ENCODE assay signal across 24 cellular contexts in genomic region chr20:19222520-19223040, GRCh38. TPM values are rescaled to one million over a fixed set of nuclear protein-coding genes. Genes with fewer than 3 reads are reported as not detected.
"Had no signal": no experiment of that assay in that cellular context is flagged by ENCODE, and none has a peak within 500 bp of the region (broad histone marks: within the 10 kb centered on the region; RNA-seq: fewer than 3 reads in every experiment).

No MANE protein-coding gene starts in this region.

- H3K36me3 ChIP-seq: esophagus muscularis mucosa, gastroesophageal sphincter, heart left ventricle, left lung, lower lobe of right lung had no signal

- H3K4me2 ChIP-seq: hepatocyte had no signal

- H3K4me3 ChIP-seq: coronary artery, dorsolateral prefrontal cortex, esophagus muscularis mucosa, gastroesophageal sphincter, heart left ventricle, hepatocyte, left lung, lower lobe of right lung, mucosa of descending colon had no signal

- DNase-seq: dermis blood vessel endothelial cell; dorsolateral prefrontal cortex; effector CD4-positive, alpha-beta T cell; effector memory CD4-positive, alpha-beta T cell; foreskin keratinocyte; heart left ventricle; hypothalamus; immature natural killer cell; islet precursor cell; kidney; kidney glomerular epithelial cell; left cardiac atrium; left lung; left ventricle myocardium superior; lower lobe of right lung; mesenchymal stem cell; mucosa of descending colon; naive B cell had no signal

- H3K27me3 ChIP-seq: esophagus muscularis mucosa, gastroesophageal sphincter, hepatocyte, left lung had no signal

- H3K27ac ChIP-seq: coronary artery, dorsolateral prefrontal cortex, esophagus muscularis mucosa, foreskin keratinocyte, gastroesophageal sphincter, heart left ventricle, hepatocyte, left lung, lower lobe of right lung had no signal

- H3K4me1 ChIP-seq: esophagus muscularis mucosa, foreskin keratinocyte, gastroesophageal sphincter, left lung, lower lobe of right lung had no signal

- H3K9me3 ChIP-seq: mucosa of descending colon had no signal

- ATAC-seq: foreskin keratinocyte, gastroesophageal sphincter, heart left ventricle, left cardiac atrium, left lung, left ventricle myocardium superior, lower lobe of right lung, mucosa of descending colon had no signal

RNA-seq across cellular contexts. Expression of gene SLC24A3, which starts 10.1 kb away (rescaled TPM):
- total RNA-seq: dermis blood vessel endothelial cell, endothelial cell of umbilical vein, epithelial cell of proximal tubule had no signal
